In genomic region chr19:1836458-1837221, GRCh38 we compare ENCODE assay signal across 11 cellular contexts.
"Had no signal": no experiment of that assay in that cellular context is flagged by ENCODE, and none has a peak within 500 bp of the region (broad histone marks: within the 10 kb centered on the region; RNA-seq: fewer than 3 reads in every experiment).

No MANE protein-coding gene starts in this region.

- H3K27ac Mint-ChIP-seq: naive B cell; T-helper 1 cell treated with Interleukin-12 subunit alpha and Interleukin-12 subunit beta and Interleukin-4 antibody, amounts not matched to agents 30 μg/mL and 1 μg/mL, for 36 hours had no signal

- H3K9me3 ChIP-seq: body of pancreas, colonic mucosa, left ventricle myocardium inferior, tibial artery, uterus had no signal

- H3K4me3 Mint-ChIP-seq: T-helper 1 cell treated with Interleukin-12 subunit alpha and Interleukin-12 subunit beta and Interleukin-4 antibody, amounts not matched to agents 30 μg/mL and 1 μg/mL, for 36 hours had no signal

- H3K4me3 ChIP-seq: body of pancreas, colonic mucosa, left ventricle myocardium inferior, tibial artery, uterus had no signal

- H3K27me3 Mint-ChIP-seq: naive B cell had no signal

- FAIRE-seq: TTC549 had no signal

- H3K9me3 Mint-ChIP-seq: activated naive CD4-positive, alpha-beta T cell treated with anti-CD3 and anti-CD28 coated beads, Interleukin-2, amount 50 U/mL, for 72 hours; naive B cell; T-helper 1 cell treated with Interleukin-12 subunit alpha and Interleukin-12 subunit beta and Interleukin-4 antibody, amounts not matched to agents 30 μg/mL and 1 μg/mL, for 36 hours had no signal

- H3K36me3 Mint-ChIP-seq: activated naive CD4-positive, alpha-beta T cell treated with anti-CD3 and anti-CD28 coated beads, Interleukin-2, amount 50 U/mL, for 72 hours; naive B cell had no signal

- H3K27ac ChIP-seq: body of pancreas, parathyroid adenoma, tibial artery, uterus had no signal

- H3K27me3 ChIP-seq: body of pancreas, colonic mucosa, tibial artery, uterus had no signal

- H3K9ac ChIP-seq: parathyroid adenoma had no signal

- DNase-seq: foreskin fibroblast, naive B cell, tibial artery, uterus had no signal

- H3K36me3 ChIP-seq: colonic mucosa, left ventricle myocardium inferior, uterus had no signal

- H3K4me1 ChIP-seq: parathyroid adenoma had no signal
